8 cellular contexts compared by ENCODE assay signal in the genomic region with DNA sequence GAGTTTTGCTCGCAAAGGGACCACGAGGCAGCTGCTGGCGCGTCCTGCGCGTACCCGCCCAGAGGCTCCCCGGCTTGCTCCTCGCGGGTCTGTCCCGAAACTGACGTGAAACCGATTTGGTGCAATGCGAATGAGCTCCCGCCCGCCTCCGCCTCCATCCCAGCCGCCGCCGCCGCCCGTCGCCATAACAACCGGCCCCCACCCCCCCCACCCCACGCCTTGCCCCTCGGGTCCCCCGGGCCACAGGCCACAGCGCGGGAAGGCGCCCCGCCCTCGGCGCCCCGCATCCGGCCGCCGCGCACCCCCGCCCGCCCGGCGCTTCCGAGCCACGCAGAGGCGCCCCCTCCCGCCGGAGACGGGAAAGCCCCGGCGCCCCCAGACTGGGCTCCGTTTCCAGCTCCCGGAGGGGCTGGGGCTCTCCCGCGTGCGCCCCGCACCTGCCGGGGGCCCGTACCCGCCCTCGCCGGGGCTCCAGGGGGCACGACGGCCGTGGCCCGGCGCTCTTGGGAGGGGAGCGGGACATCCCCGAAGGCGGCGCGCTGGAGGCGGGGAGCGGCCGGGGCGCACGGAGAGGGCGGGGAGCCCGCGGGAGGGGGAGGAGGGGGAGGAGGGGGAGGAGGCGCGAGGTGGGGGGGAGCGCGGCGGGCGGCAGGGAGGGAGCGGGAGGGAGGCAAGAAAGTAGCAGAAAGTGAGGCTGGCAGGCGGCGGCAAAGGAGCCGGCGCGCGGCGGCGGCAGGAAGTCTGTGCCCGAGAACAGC. TPM values are rescaled to one million over a fixed set of nuclear protein-coding genes. Genes with fewer than 3 reads are reported as not detected.
DNase-seq lines count a peak whose midpoint lies in the region; ATAC-seq and TF ChIP-seq lines count a peak whose summit lies in the region.

TSS of gene CAMK1D (plus strand) at position 678 of the 758 bp plus-strand sequence.

- H3K9me3 ChIP-seq in ascending aorta = no peaks in the 10 kb centered on the region
- H3K9me3 ChIP-seq in gastrocnemius medialis = no peaks in the 10 kb centered on the region

- H3K4me3 ChIP-seq in ascending aorta (peak within 1 kb of the TSS; percentile 88 to 100), gastrocnemius medialis (peak within 1 kb of the TSS; percentile 52 to 67 (median 60))

- peaks cover 0 to 12% of the 10 kb centered on the region in 2 donors for H3K4me1 ChIP-seq in ascending aorta
- peaks cover 5 to 12% of the 10 kb centered on the region in 2 donors for H3K4me1 ChIP-seq in gastrocnemius medialis

- H3K27ac ChIP-seq in ascending aorta (peak within 1 kb of the TSS; percentile 94 to 95), gastrocnemius medialis (peak within 1 kb of the TSS; percentile 37 to 73 (median 54))

- H3K27me3 ChIP-seq in ascending aorta (no peaks in the 10 kb centered on the region), gastrocnemius medialis (peaks cover 0 to 16% (median 5%) of the 10 kb centered on the region in 3 donors)

- in situ Hi-C loops in G401 (cut with HindIII; ENCODE audit: low sequenced_read_pairs) = no loop called here
- in situ Hi-C loops in gastrocnemius medialis (cut with MboI; ENCODE audit: low sequenced_read_pairs in 4 of 4) = no loop called here

- intact Hi-C loops in ascending aorta (cut with DNase I) (loop anchor here (1.0 to 5.0 kb wide), 6 partner anchors 15 to 363 kb away; partner anchors contain the start of genes CDC123 and NUDT5), gastrocnemius medialis (cut with DNase I; ENCODE audit: low total_unique reads) (no loop called here)

- H3K36me3 ChIP-seq in ascending aorta (no peaks in the 10 kb centered on the region), gastrocnemius medialis (no peaks in the 10 kb centered on the region)

- TF ChIP-seq CTCF in ascending aorta (IDR thresholded peaks at IDR 0.05) (peak in 2 of 3 experiments; percentile 44 to 50), gastrocnemius medialis (IDR thresholded peaks at IDR 0.05 in 4 of 5, conservative IDR thresholded peaks at IDR 0.05 in 1 of 5) (peak in 1 of 5 experiments; percentile 24)

- ATAC-seq in GM21723 (IDR thresholded peaks at IDR 0.05; ENCODE audit: unreplicated experiment) (peak; percentile 43), gastrocnemius medialis (peak; percentile 41 to 57)

- DNase-seq in G401 (ENCODE audit: low spot score) (peak; percentile 82), Kasumi-1 (lab: John Stamatoyannopoulos, UW) (peak; percentile 91 to 94), T-helper 22 cell (ENCODE audit: low read depth) (peak; percentile 88), ascending aorta (ENCODE audit: low spot score in 2 of 2) (peak; percentile 33 to 90), hippocampal formation (lab: John Stamatoyannopoulos, UW) (peak; percentile 43 to 59), gastrocnemius medialis (peak; percentile 28 to 55), NCI-H1930 (lab: John Stamatoyannopoulos, UW) (no peak)

- no peak for TF ChIP-seq POLR2A in gastrocnemius medialis (IDR thresholded peaks at IDR 0.05)

RNA-seq across cellular contexts. Expression of gene CAMK1D, which starts in this region (rescaled TPM):
- 0.10 TPM in 1 of 2 replicates, not detected in the other for total RNA-seq in G401 (2014; rRNA removed; shearing (Covaris generic))
- total RNA-seq in ascending aorta (4.2 TPM), gastrocnemius medialis (1 to 10 TPM in 3 of 4 donors, under 1 TPM in 1; 0.55 to 2.2 (median 1.5) TPM)

Comparison
In these comparisons a context has a peak if more than half of its experiments do, and no peak if none do; other contexts are left out.
1. Peak in DNase-seq in G401; RNA of the gene not detected or under 1 TPM.
2. DNase-seq: peak in Kasumi-1 (2 of 2), T-helper 22 cell (single experiment), ascending aorta (2 of 2), hippocampal formation (2 of 2) and gastrocnemius medialis (2 of 2); none in NCI-H1930 (0 of 2).